ENCODE assay signal across 1 cellular context in the genomic region with DNA sequence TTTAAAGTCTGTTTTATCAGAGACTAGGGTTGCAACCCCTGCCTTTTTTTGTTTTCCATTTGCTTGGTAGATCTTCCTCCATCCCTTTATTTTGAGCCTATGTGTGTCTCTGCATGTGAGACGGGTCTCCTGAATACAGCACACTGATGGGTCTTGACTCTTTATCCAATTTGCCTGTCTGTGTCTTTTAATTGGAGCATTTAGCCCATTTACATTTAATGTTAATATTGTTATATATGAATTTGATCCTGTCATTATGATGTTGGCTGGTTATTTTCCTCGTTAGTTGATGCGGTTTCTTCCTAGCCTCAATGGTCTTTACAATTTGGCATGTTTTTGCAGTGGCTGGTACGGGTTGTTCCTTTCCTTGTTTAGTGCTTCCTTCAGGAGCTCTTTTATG. TPM values are rescaled to one million over a fixed set of nuclear protein-coding genes. Genes with fewer than 3 reads are reported as not detected.
"Had no signal": no experiment of that assay in that cellular context is flagged by ENCODE, and none has a peak within 500 bp of the region (broad histone marks: within the 10 kb centered on the region; RNA-seq: fewer than 3 reads in every experiment).

No MANE protein-coding gene starts in this region.

RNA-seq across cellular contexts. Expression of gene SPON1, which starts 25.4 kb away (rescaled TPM):
- total RNA-seq: HFFc6 had no signal
